Comparison of ENCODE assay signal across 19 cellular contexts in the genomic region with DNA sequence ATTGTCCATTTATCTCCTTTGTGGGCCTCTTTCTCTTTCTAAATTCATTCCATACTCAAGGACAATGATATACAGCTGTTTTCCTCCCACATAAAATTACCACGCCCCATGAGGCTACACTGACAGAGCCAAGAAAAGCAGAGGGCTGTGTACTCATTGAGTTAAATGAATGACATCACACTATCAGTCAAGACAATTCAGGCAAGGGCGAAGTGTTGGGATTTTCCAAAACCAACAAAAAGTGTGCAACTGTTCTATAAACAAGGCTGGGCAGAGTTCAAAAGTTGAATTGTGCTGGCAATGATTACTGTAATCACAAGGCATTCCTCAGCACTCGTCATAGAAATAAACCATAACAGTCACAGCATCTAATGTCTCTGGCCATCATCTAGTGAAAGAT.
DNase-seq lines count a peak whose midpoint lies in the region; ATAC-seq and TF ChIP-seq lines count a peak whose summit lies in the region.
"Had no signal": no experiment of that assay in that cellular context is flagged by ENCODE, and none has a peak within 500 bp of the region (broad histone marks: within the 10 kb centered on the region; RNA-seq: fewer than 3 reads in every experiment).

No MANE protein-coding gene starts in this region.

- no peak overlapping the region for H3K4me3 ChIP-seq in MG63
- H3K4me3 ChIP-seq in choroid plexus epithelial cell (ENCODE audit: low read depth, low read length), result no peak overlapping the region
- H3K4me3 ChIP-seq in effector memory CD4-positive, alpha-beta T cell (ENCODE audit: insufficient read depth, low read depth, low read length, poor library complexity, severe bottlenecking), result no peak overlapping the region
- H3K4me3 ChIP-seq: GM12878 had no signal

- no peaks in the 10 kb centered on the region for H3K27me3 ChIP-seq in MG63
- H3K27me3 ChIP-seq in effector memory CD4-positive, alpha-beta T cell (replicated peaks; ENCODE audit: control insufficient read depth, insufficient read depth, low read length, poor library complexity, severe bottlenecking), result no peaks in the 10 kb centered on the region
- H3K27me3 ChIP-seq in H9 (ENCODE audit: insufficient read depth, low read length), result no peaks in the 10 kb centered on the region

- H3K36me3 Mint-ChIP-seq in H9 (ENCODE audit: insufficient read depth in 1 of 3, low read depth in 3 of 3), result no peaks in the 10 kb centered on the region

- no peak overlapping the region for H2BK5ac ChIP-seq in H9 (ENCODE audit: insufficient read length, low read length)

- no peak overlapping the region for H3K18ac ChIP-seq in H9 (ENCODE audit: insufficient read length, low read depth, low read length)

- DNase-seq in MG63 (peak; percentile 71), choroid plexus epithelial cell (ENCODE audit: low read depth) (peak; percentile 55), left ventricle myocardium superior (no peak), sciatic nerve (ENCODE audit: low spot score) (no peak), HEK293T (ENCODE audit: extremely low spot score) (no peak), H9 (no peak)
- no peak for DNase-seq in effector memory CD4-positive, alpha-beta T cell
- no peak for DNase-seq in stimulated activated CD8-positive, alpha-beta memory T cell treated with anti-CD3 and anti-CD28 coated beads, Interleukin-4, amount 100 ng/mL, for 48 hours
- DNase-seq: activated CD4-positive, alpha-beta T cell treated with anti-CD3 and anti-CD28 coated beads for 48 hours; activated T-cell treated with anti-CD3 and anti-CD28 coated beads, Interleukin-2, amount 50 U/mL, for 4 hours; effector CD8-positive, alpha-beta T cell; NCI-H1417 treated with DMSO at 0.1 percent for 48 hours; NCI-H510A; RPMI8226; stimulated activated CD4-positive, alpha-beta T cell treated with anti-CD3 and anti-CD28 coated beads, Interleukin-4, amount 100 ng/mL, for 24 hours; stimulated activated naive CD4-positive, alpha-beta T cell; T-helper 2 cell had no signal

- no peak overlapping the region for H3K4ac ChIP-seq in H9 (ENCODE audit: low read depth, low read length)

- H3T11ph ChIP-seq in H9 (ENCODE audit: low read length), result no peak overlapping the region

- POLR2A ChIA-PET in HEK293T (lab: Yijun Ruan, JAX), result no interaction called here

- no peak overlapping the region for H2BK120ac ChIP-seq in H9 (ENCODE audit: low read depth, low read length, poor library complexity, severe bottlenecking)

- H3K9me3 ChIP-seq in MG63 (no peaks in the 10 kb centered on the region), H9 (ENCODE audit: control insufficient read depth, low read depth, low read length) (no peaks in the 10 kb centered on the region)
- no peaks in the 10 kb centered on the region for H3K9me3 ChIP-seq in effector memory CD4-positive, alpha-beta T cell (ENCODE audit: control insufficient read depth, low read length)

- no peak overlapping the region for H3K14ac ChIP-seq in H9 (ENCODE audit: insufficient read depth, low read length)

- no peak overlapping the region for H3K4me2 ChIP-seq in H9 (ENCODE audit: insufficient read depth, insufficient read length, low read length)

- no peaks in the 10 kb centered on the region for H3K79me2 ChIP-seq in H9 (ENCODE audit: insufficient read depth, low read length)

- H3K27ac ChIP-seq in effector memory CD4-positive, alpha-beta T cell (ENCODE audit: insufficient read depth, low read length, poor library complexity, severe bottlenecking), result no peak overlapping the region
- H3K27ac ChIP-seq in H9 (ENCODE audit: insufficient read length, low read depth, low read length), result no peak overlapping the region

- H2AFZ ChIP-seq in H9 (ENCODE audit: low read length), result no peak overlapping the region

- no peak overlapping the region for H3K4me3 Mint-ChIP-seq in H9
- H3K4me3 Mint-ChIP-seq: activated T-cell treated with anti-CD3 and anti-CD28 coated beads, Interleukin-2, amount 50 U/mL, for 4 hours; IgD-negative memory B cell had no signal

- H3K9ac ChIP-seq in H9 (ENCODE audit: extremely low read depth, insufficient read length, low read length), result no peak overlapping the region

- H3K4me1 Mint-ChIP-seq in H9, result 0 out of 4 replicates have a peak, but pooled peaks cover 0 to 5% of the 10 kb centered on the region in 2 experiments
- H3K4me1 Mint-ChIP-seq: IgD-negative memory B cell had no signal

- WGBS in H9 (ENCODE audit: extremely low coverage, insufficient read length, low lambda C conversion rate), result no CpG with 5 or more reads among the region's 3 CpGs

- H3K23ac ChIP-seq in H9 (ENCODE audit: insufficient read length, low read depth, low read length), result no peak overlapping the region

- H2BK15ac ChIP-seq in H9 (ENCODE audit: low read depth, low read length), result no peak overlapping the region

- H3K4me1 ChIP-seq in effector memory CD4-positive, alpha-beta T cell (ENCODE audit: control insufficient read depth, insufficient read depth, low read length, poor library complexity, severe bottlenecking), result no peaks in the 10 kb centered on the region
- H3K4me1 ChIP-seq in H9 (ENCODE audit: insufficient read depth, low read length), result no peaks in the 10 kb centered on the region

- no peaks in the 10 kb centered on the region for H3K36me3 ChIP-seq in MG63
- H3K36me3 ChIP-seq in effector memory CD4-positive, alpha-beta T cell (ENCODE audit: control insufficient read depth, insufficient read depth, low read length), result no peaks in the 10 kb centered on the region

- H4K8ac ChIP-seq in H9 (replicated peaks; ENCODE audit: insufficient read length, low read depth, low read length), result no peak overlapping the region

- TF ChIP-seq CTCF in choroid plexus epithelial cell (conservative IDR thresholded peaks at IDR 0.05; ENCODE audit: low read depth, low read length) (no peak), H9 (conservative IDR thresholded peaks at IDR 0.05) (no peak)

- H3K79me1 ChIP-seq in H9 (ENCODE audit: insufficient read depth, low read depth, low read length, poor library complexity, severe bottlenecking), result no peaks in the 10 kb centered on the region

- H4K20me1 ChIP-seq in H9 (ENCODE audit: control insufficient read depth, insufficient read depth, insufficient read length), result no peaks in the 10 kb centered on the region

- no peaks in the 10 kb centered on the region; the same call in 1 of the 2 replicates for H3K27me3 Mint-ChIP-seq in H9 (ENCODE audit: low read depth)
- H3K27me3 Mint-ChIP-seq: IgD-negative memory B cell had no signal

- ATAC-seq in left ventricle myocardium superior (peak; percentile 96), sciatic nerve (peak; percentile 96)
- ATAC-seq: activated T-cell treated with anti-CD3 and anti-CD28 coated beads, Interleukin-2, amount 50 U/mL, for 4 hours; GM12878 had no signal

- CTCF ChIA-PET in HEK293T (lab: Yijun Ruan, JAX), result no interaction called here

- H2BK20ac ChIP-seq in H9 (ENCODE audit: low read depth, low read length, poor library complexity, severe bottlenecking), result no peak overlapping the region

- no peak overlapping the region for H4K5ac ChIP-seq in H9 (ENCODE audit: insufficient read length, low read depth, low read length)

- intact Hi-C loops in left ventricle myocardium superior (cut with micrococcal nuclease) (no loop called here), sciatic nerve (cut with DNase I) (no loop called here)

- no peak overlapping the region for H3K27ac Mint-ChIP-seq in H9
- H3K27ac Mint-ChIP-seq: IgD-negative memory B cell had no signal

- H2BK12ac ChIP-seq in H9 (ENCODE audit: insufficient read length, low read depth, low read length), result no peak overlapping the region

- no peaks in the 10 kb centered on the region for H3K9me3 Mint-ChIP-seq in H9
- H3K9me3 Mint-ChIP-seq: activated T-cell treated with anti-CD3 and anti-CD28 coated beads, Interleukin-2, amount 50 U/mL, for 4 hours; IgD-negative memory B cell had no signal

- no peak overlapping the region for H4K91ac ChIP-seq in H9 (ENCODE audit: insufficient read length, low read depth, low read length)

- no peak overlapping the region for H3K56ac ChIP-seq in H9 (ENCODE audit: insufficient read length, low read depth, low read length)

- no peak overlapping the region for H2AK5ac ChIP-seq in H9 (ENCODE audit: insufficient read length, low read length)

- H3K23me2 ChIP-seq in H9 (ENCODE audit: insufficient read length, low read depth, low read length, poor library complexity, severe bottlenecking), result no peaks in the 10 kb centered on the region

TF ChIP-seq in HEK293T, 16 proteins besides CTCF, POLR2A, EP300 and RAD21:
- TF ChIP-seq CTBP1 (IDR thresholded peaks at IDR 0.05; ENCODE audit: borderline replicate concordance), result no peak
- no peak for TF ChIP-seq SP1 (IDR thresholded peaks at IDR 0.05)
- no peak for TF ChIP-seq NFRKB (IDR thresholded peaks at IDR 0.05)
- no peak for TF ChIP-seq L3MBTL2 (conservative IDR thresholded peaks at IDR 0.05)

Comparison
In these comparisons a context has a peak if more than half of its experiments do, and no peak if none do; other contexts are left out.
1. DNase-seq: peak in MG63 (single experiment) and choroid plexus epithelial cell (single experiment); none in left ventricle myocardium superior (single experiment), sciatic nerve (single experiment), effector memory CD4-positive, alpha-beta T cell (0 of 3), HEK293T (single experiment), stimulated activated CD8-positive, alpha-beta memory T cell treated with anti-CD3 and anti-CD28 coated beads, Interleukin-4, amount 100 ng/mL, for 48 hours (single experiment) and H9 (single experiment).